14 cellular contexts compared by ENCODE assay signal in genomic region chr2:162379719-162380580, GRCh38. TPM values are rescaled to one million over a fixed set of nuclear protein-coding genes. Genes with fewer than 3 reads are reported as not detected.
DNase-seq lines count a peak whose midpoint lies in the region; ATAC-seq lines count a peak whose summit lies in the region.
"Had no signal": no experiment of that assay in that cellular context is flagged by ENCODE, and none has a peak within 500 bp of the region (broad histone marks: within the 10 kb centered on the region; RNA-seq: fewer than 3 reads in every experiment).

No MANE protein-coding gene starts in this region.

- no peak overlapping the region for H3K27ac ChIP-seq in naive thymus-derived CD4-positive, alpha-beta T cell (ENCODE audit: low read depth, low read length)
- H3K27ac ChIP-seq: GM23248, left lung had no signal

- H3K27me3 Mint-ChIP-seq in activated CD4-positive, alpha-beta T cell treated with anti-CD3 and anti-CD28 coated beads, Interleukin-2, amount 10 ng/mL, durations not matched to agents 7 days and 5 days = peaks cover 7% of the 10 kb centered on the region
- peaks cover 7% of the 10 kb centered on the region for H3K27me3 Mint-ChIP-seq in activated CD4-positive, alpha-beta T cell treated with anti-CD3 and anti-CD28 coated beads for 36 hours
- peaks cover 25 to 51% (median 31%) of the 10 kb centered on the region in 5 donors for H3K27me3 Mint-ChIP-seq in naive thymus-derived CD4-positive, alpha-beta T cell

- no peak overlapping the region for H3K4me3 ChIP-seq in naive thymus-derived CD4-positive, alpha-beta T cell (ENCODE audit: low read length)
- H3K4me3 ChIP-seq: GM23248, left lung had no signal

- H3K4me3 Mint-ChIP-seq in activated CD4-positive, alpha-beta T cell treated with anti-CD3 and anti-CD28 coated beads, Interleukin-2, amount 10 ng/mL, durations not matched to agents 7 days and 5 days = peak overlapping the region; percentile 35
- H3K4me3 Mint-ChIP-seq in activated CD4-positive, alpha-beta T cell treated with anti-CD3 and anti-CD28 coated beads for 36 hours = no peak overlapping the region
- H3K4me3 Mint-ChIP-seq in naive thymus-derived CD4-positive, alpha-beta T cell = peak overlapping the region in 6 of 10 donors; percentile 32 to 74 (median 55)

- no peaks in the 10 kb centered on the region for H3K9me3 Mint-ChIP-seq in activated CD4-positive, alpha-beta T cell treated with anti-CD3 and anti-CD28 coated beads, Interleukin-2, amount 10 ng/mL, durations not matched to agents 7 days and 5 days
- no peaks in the 10 kb centered on the region for H3K9me3 Mint-ChIP-seq in activated CD4-positive, alpha-beta T cell treated with anti-CD3 and anti-CD28 coated beads for 36 hours (ENCODE audit: low read depth)
- H3K9me3 Mint-ChIP-seq in naive thymus-derived CD4-positive, alpha-beta T cell = peaks cover 0 to 1% (median 0%) of the 10 kb centered on the region in 11 donors

- intact Hi-C loops in activated CD4-positive, alpha-beta T cell treated with anti-CD3 and anti-CD28 coated beads for 36 hours (cut with DNase I, micrococcal nuclease) = no loop called here
- intact Hi-C loops in naive thymus-derived CD4-positive, alpha-beta T cell (cut with micrococcal nuclease) = no loop called here

- H3K4me1 Mint-ChIP-seq in activated CD4-positive, alpha-beta T cell treated with anti-CD3 and anti-CD28 coated beads, Interleukin-2, amount 10 ng/mL, durations not matched to agents 7 days and 5 days = peaks cover 2% of the 10 kb centered on the region
- H3K4me1 Mint-ChIP-seq in activated CD4-positive, alpha-beta T cell treated with anti-CD3 and anti-CD28 coated beads for 36 hours = no peaks in the 10 kb centered on the region
- peaks cover 0 to 2% (median 0%) of the 10 kb centered on the region in 7 donors for H3K4me1 Mint-ChIP-seq in naive thymus-derived CD4-positive, alpha-beta T cell

- no peak for ATAC-seq in activated CD4-positive, alpha-beta T cell treated with anti-CD3 and anti-CD28 coated beads for 36 hours
- ATAC-seq in GM21447 (IDR thresholded peaks at IDR 0.05; ENCODE audit: unreplicated experiment) = peak; percentile 79
- no peak for ATAC-seq in naive thymus-derived CD4-positive, alpha-beta T cell
- ATAC-seq in HG03342 (IDR thresholded peaks at IDR 0.05; ENCODE audit: unreplicated experiment) = no peak
- ATAC-seq: left lung had no signal

- CTCF ChIA-PET in activated CD4-positive, alpha-beta T cell treated with anti-CD3 and anti-CD28 coated beads, Interleukin-2, amount 10 ng/mL, durations not matched to agents 7 days and 5 days (lab: Charles Lee) = no interaction called here
- CTCF ChIA-PET in activated CD4-positive, alpha-beta T cell treated with anti-CD3 and anti-CD28 coated beads for 36 hours (lab: Charles Lee) = interaction anchor here (1.2 kb wide), 1 partner anchor 8 kb away, joined by 3 read pairs; no protein-coding TSS in a partner anchor
- CTCF ChIA-PET in naive thymus-derived CD4-positive, alpha-beta T cell (lab: Charles Lee) = no interaction called here

- DNase-seq in activated CD4-positive, alpha-beta T cell treated with anti-CD3 and anti-CD28 coated beads, Interleukin-2, amount 10 ng/mL, durations not matched to agents 7 days and 5 days = no peak
- DNase-seq in activated CD4-positive, alpha-beta T cell treated with anti-CD3 and anti-CD28 coated beads for 36 hours = no peak
- DNase-seq in OCI-M1 (lab: John Stamatoyannopoulos, UW) = peak; percentile 76
- no peak for DNase-seq in naive thymus-derived CD4-positive, alpha-beta T cell
- no peak for DNase-seq in dedifferentiated amniotic fluid mesenchymal stem cell (ENCODE audit: extremely low spot score)
- no peak for DNase-seq in effector CD8-positive, alpha-beta T cell (lab: John Stamatoyannopoulos, UW)
- DNase-seq: activated CD4-positive, alpha-beta T cell treated with anti-CD3 and anti-CD28 coated beads for 48 hours; activated naive CD4-positive, alpha-beta T cell treated with anti-CD3 and anti-CD28 coated beads, Interleukin-2, amount 50 U/mL, for 16 hours; cortex of kidney; GM23248; occipital lobe had no signal

- no peak overlapping the region for H3K27ac Mint-ChIP-seq in activated CD4-positive, alpha-beta T cell treated with anti-CD3 and anti-CD28 coated beads, Interleukin-2, amount 10 ng/mL, durations not matched to agents 7 days and 5 days
- H3K27ac Mint-ChIP-seq in activated CD4-positive, alpha-beta T cell treated with anti-CD3 and anti-CD28 coated beads for 36 hours = no peak overlapping the region
- H3K27ac Mint-ChIP-seq in naive thymus-derived CD4-positive, alpha-beta T cell = no peak overlapping the region

- no peaks in the 10 kb centered on the region for H3K4me1 ChIP-seq in naive thymus-derived CD4-positive, alpha-beta T cell (ENCODE audit: control insufficient read depth in 2 of 2, insufficient read depth in 2 of 2, low read length in 2 of 2)
- H3K4me1 ChIP-seq: left lung had no signal

- POLR2A ChIA-PET in activated CD4-positive, alpha-beta T cell treated with anti-CD3 and anti-CD28 coated beads, Interleukin-2, amount 10 ng/mL, durations not matched to agents 7 days and 5 days (lab: Charles Lee) = no interaction called here
- POLR2A ChIA-PET in activated CD4-positive, alpha-beta T cell treated with anti-CD3 and anti-CD28 coated beads for 36 hours (lab: Charles Lee) = no interaction called here
- POLR2A ChIA-PET in naive thymus-derived CD4-positive, alpha-beta T cell (lab: Charles Lee) = no interaction called here

- H3K27me3 ChIP-seq in naive thymus-derived CD4-positive, alpha-beta T cell (ENCODE audit: control insufficient read depth in 2 of 2, insufficient read depth in 2 of 2, low read length in 2 of 2) = no peaks in the 10 kb centered on the region
- H3K27me3 ChIP-seq: left lung had no signal

- no peaks in the 10 kb centered on the region for H3K36me3 ChIP-seq in naive thymus-derived CD4-positive, alpha-beta T cell (ENCODE audit: control insufficient read depth in 2 of 3, insufficient read depth in 3 of 3, low read length in 3 of 3)
- H3K36me3 ChIP-seq: left lung had no signal

- no peaks in the 10 kb centered on the region for H3K36me3 Mint-ChIP-seq in activated CD4-positive, alpha-beta T cell treated with anti-CD3 and anti-CD28 coated beads, Interleukin-2, amount 10 ng/mL, durations not matched to agents 7 days and 5 days (ENCODE audit: low read depth)
- no peaks in the 10 kb centered on the region for H3K36me3 Mint-ChIP-seq in activated CD4-positive, alpha-beta T cell treated with anti-CD3 and anti-CD28 coated beads for 36 hours (ENCODE audit: low read depth)
- H3K36me3 Mint-ChIP-seq in naive thymus-derived CD4-positive, alpha-beta T cell = no peaks in the 10 kb centered on the region

- H3K9me3 ChIP-seq in naive thymus-derived CD4-positive, alpha-beta T cell (ENCODE audit: control insufficient read depth in 2 of 3, low read length in 3 of 3) = no peaks in the 10 kb centered on the region
- H3K9me3 ChIP-seq: left lung had no signal

RNA-seq across cellular contexts. Expression of gene GCA, which starts 36.0 kb away (rescaled TPM):
- total RNA-seq in activated CD4-positive, alpha-beta T cell treated with anti-CD3 and anti-CD28 coated beads, Interleukin-2, amount 10 ng/mL, durations not matched to agents 7 days and 5 days = 10 to 100 TPM; 11.8 to 14.4 TPM
- 10 to 100 TPM; 16.2 to 25.5 TPM for total RNA-seq in activated CD4-positive, alpha-beta T cell treated with anti-CD3 and anti-CD28 coated beads for 36 hours
- 10 to 100 TPM; 10.9 to 56.3 (median 13.4) TPM for total RNA-seq in naive thymus-derived CD4-positive, alpha-beta T cell
- 10 to 100 TPM; 17.7 to 17.9 TPM for polyA plus RNA-seq in naive thymus-derived CD4-positive, alpha-beta T cell
